8 cellular contexts compared by ENCODE assay signal in the genomic region with DNA sequence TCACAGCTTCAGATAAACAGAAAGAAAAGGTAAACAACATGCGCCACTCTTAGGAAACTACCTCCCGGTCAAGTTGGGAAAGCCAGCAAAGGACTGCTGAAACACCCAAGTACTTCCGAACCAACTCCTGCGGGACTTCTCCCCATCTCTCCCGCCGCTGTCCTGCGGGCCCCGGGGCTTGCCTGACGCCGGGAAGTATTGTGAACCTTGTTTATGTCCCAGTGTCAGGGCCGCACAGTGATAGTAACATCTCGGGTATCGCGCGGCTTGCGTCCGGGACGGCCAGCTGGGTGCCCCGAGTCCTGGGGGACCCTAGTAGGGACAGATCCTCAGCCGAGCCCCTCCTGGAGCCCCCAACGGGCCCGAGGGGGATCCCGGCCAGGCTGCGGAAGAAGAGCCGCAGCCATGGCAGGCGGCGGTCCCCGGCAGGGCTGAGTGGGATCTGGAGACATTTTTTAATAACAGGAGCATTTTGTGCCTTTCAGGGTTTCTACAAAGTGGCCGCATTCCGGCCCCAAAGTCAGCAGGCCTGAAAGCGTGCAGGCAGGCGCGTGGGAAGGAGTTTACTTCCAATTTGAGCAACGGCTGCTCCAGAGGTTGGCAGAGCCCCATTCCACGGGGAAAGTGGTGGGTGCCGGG. TPM values are rescaled to one million over a fixed set of nuclear protein-coding genes. Genes with fewer than 3 reads are reported as not detected.
DNase-seq lines count a peak whose midpoint lies in the region; ATAC-seq and TF ChIP-seq lines count a peak whose summit lies in the region.

No MANE protein-coding gene starts in this region.

- no peak for TF ChIP-seq POLR2A in uterus (IDR thresholded peaks at IDR 0.05)

- ATAC-seq in HG03045 (IDR thresholded peaks at IDR 0.05; ENCODE audit: unreplicated experiment): peak; percentile 32
- ATAC-seq in PC-3: peak; percentile 41
- peak; percentile 41 for ATAC-seq in omental fat pad (ENCODE audit: low FRiP score)

- CTCF ChIA-PET in PC-3 (lab: Charles Lee): no interaction called here

- no peaks in the 10 kb centered on the region for H3F3A ChIP-seq in PC-3 (ENCODE audit: low read length, unreplicated experiment)

- H3K79me2 ChIP-seq in PC-3 (ENCODE audit: low read length): peaks cover 55% of the 10 kb centered on the region

- BruUV-seq in PC-3 (replicated peaks; lab: Mats Ljungman, UMichigan): TSS peak; percentile 50

- peaks cover 10% of the 10 kb centered on the region for H3K4me1 ChIP-seq in PC-3 (ENCODE audit: insufficient read depth, low read length)
- no peaks in the 10 kb centered on the region for H3K4me1 ChIP-seq in uterus

- peak; percentile 19 to 57 for DNase-seq in NCI-H524 (lab: John Stamatoyannopoulos, UW)
- DNase-seq in NCI-H524 treated with DMSO at 0.1 percent for 48 hours (lab: John Stamatoyannopoulos, UW): no peak
- DNase-seq in PC-3: peak; percentile 39
- peak; percentile 35 for DNase-seq in activated naive CD4-positive, alpha-beta T cell treated with Interleukin-2 at 50 U/mL for 16 hours
- DNase-seq in germinal center (ENCODE audit: low spot score): peak; percentile 34
- peak; percentile 35 for DNase-seq in omental fat pad (ENCODE audit: low spot score)
- DNase-seq in uterus: peak; percentile 53 to 57

- H3K27ac ChIP-seq in PC-3 (ENCODE audit: low read length) (peak overlapping the region; percentile 39; the same call in 1 of the 2 replicates), uterus (peak overlapping the region; percentile 93 to 95)

- peak overlapping the region; percentile 87 for H3K4me2 ChIP-seq in PC-3 (ENCODE audit: low read length)

- POLR2A ChIA-PET in PC-3 (lab: Charles Lee; ENCODE audit: unreplicated experiment): no interaction called here

- H3K9me2 ChIP-seq in PC-3 (replicated peaks; ENCODE audit: low read length): no peaks in the 10 kb centered on the region

- H3K27me3 ChIP-seq in PC-3 (ENCODE audit: low read length) (no peaks in the 10 kb centered on the region), uterus (no peaks in the 10 kb centered on the region)

- H4K20me1 ChIP-seq in PC-3 (ENCODE audit: low read length): no peaks in the 10 kb centered on the region

- no peaks in the 10 kb centered on the region for H3K36me3 ChIP-seq in PC-3 (ENCODE audit: low read depth, low read length)
- H3K36me3 ChIP-seq in uterus: no peaks in the 10 kb centered on the region

- H2AFZ ChIP-seq in PC-3 (ENCODE audit: low read length): peak overlapping the region; percentile 98

- no peak for TF ChIP-seq CTCF in PC-3 (conservative IDR thresholded peaks at IDR 0.05; ENCODE audit: low read depth, low read length)
- no peak for TF ChIP-seq CTCF in omental fat pad (IDR thresholded peaks at IDR 0.05)
- TF ChIP-seq CTCF in uterus (IDR thresholded peaks at IDR 0.05): no peak

- H3K9me3 ChIP-seq in PC-3 (ENCODE audit: low read length) (no peaks in the 10 kb centered on the region), uterus (no peaks in the 10 kb centered on the region)

- intact Hi-C loops in PC-3 (cut with micrococcal nuclease) (loop anchor here (2.0 kb wide), 1 partner anchor 120 kb away; the partner anchor contains the start of gene RNU5B-1), uterus (cut with DNase I; ENCODE audit: low total_unique reads) (no loop called here)

- H3K9ac ChIP-seq in PC-3 (ENCODE audit: low read length): peak overlapping the region; percentile 88

- H3K4me3 ChIP-seq in PC-3 (ENCODE audit: low read length) (peak overlapping the region; percentile 85), uterus (peak overlapping the region; percentile 80 to 98)

RNA-seq across cellular contexts. Expression of gene CLPX, which starts 0.7 kb away (rescaled TPM):
- 19.3 and 22.5 TPM in 2 replicates for total RNA-seq in PC-3 (2014; rRNA removed)
- total RNA-seq in omental fat pad: 10 to 100 TPM; 30.2 to 58.8 (median 37.7) TPM
- 10 to 100 TPM; 21.0 to 85.2 (median 51.8) TPM for total RNA-seq in uterus

RNA-seq across cellular contexts. Expression of gene CILP, which starts 26.8 kb away (rescaled TPM):
- total RNA-seq in PC-3 (2014; rRNA removed) (not detected in 2 replicates), omental fat pad (100 to 1,000 TPM in 2 of 4 donors, 10 to 100 TPM in 2; 27.2 to 434 (median 75.3) TPM), uterus (10 to 100 TPM; 10.5 to 22.5 (median 14.4) TPM)

RNA-seq across cellular contexts. Expression of gene PDCD7, which starts 50.8 kb away (rescaled TPM):
- total RNA-seq in PC-3 (2014; rRNA removed): 9.5 and 13.7 TPM in 2 replicates
- total RNA-seq in omental fat pad: 10 to 100 TPM; 14.8 to 20.3 (median 17.3) TPM
- 10 to 100 TPM; 14.7 to 34.5 (median 26.6) TPM for total RNA-seq in uterus

Comparison
In these comparisons a context has a peak if more than half of its experiments do, and no peak if none do; other contexts are left out.
1. RNA of gene CILP, which starts 26.8 kb away (total RNA-seq): 27.2 to 434 TPM in omental fat pad and 10.5 to 22.5 TPM in uterus; not detected in PC-3; every median in the first group is over 10 times any median in the second.
2. Peak in every context shown above with its lines, with median percentiles within 50 percentile points of each other: ATAC-seq.